Comparison of ENCODE assay signal across 8 cellular contexts in the genomic region with DNA sequence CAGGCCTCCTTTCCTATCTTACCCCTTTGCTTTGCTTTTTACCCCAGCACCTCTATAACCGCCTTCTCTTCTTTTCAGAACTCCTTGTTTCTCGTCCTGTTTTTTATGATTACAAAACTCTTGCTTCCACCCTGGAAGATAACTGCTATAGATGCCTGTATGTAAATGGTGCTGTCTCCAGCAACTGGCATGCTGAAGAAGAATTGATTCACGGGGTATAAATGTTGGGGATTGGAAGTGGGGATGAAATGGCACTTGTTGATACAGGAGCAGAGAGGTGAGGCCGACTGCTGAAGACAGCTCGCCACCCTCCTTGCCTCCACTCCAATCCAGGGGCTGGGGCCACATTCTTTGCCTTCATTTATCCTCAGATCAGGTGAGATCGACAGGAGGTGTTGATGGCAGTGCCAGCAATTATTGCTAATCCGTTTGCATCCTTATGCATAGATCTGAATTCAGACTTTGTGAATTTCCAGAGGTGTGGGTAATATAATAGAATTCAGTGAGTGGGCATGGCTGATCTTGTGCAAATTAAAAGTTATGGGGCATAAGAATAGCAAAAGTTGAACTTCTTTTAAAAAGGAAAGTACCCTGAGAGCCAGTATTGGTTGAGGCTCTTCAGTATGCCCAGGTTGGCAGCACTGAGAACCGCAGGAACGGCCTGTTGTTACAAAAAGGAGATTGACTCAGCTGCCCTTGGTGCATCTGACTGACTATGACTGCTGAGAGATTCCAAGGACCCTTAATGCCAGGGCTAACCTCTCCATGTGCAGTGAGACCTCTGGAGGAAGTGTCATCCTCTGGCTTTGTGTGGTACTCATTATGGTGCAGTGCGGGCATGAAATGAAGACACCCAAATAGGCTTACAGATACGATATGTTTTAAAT. TPM values are rescaled to one million over a fixed set of nuclear protein-coding genes. Genes with fewer than 3 reads are reported as not detected.
DNase-seq lines count a peak whose midpoint lies in the region; ATAC-seq, FAIRE-seq and TF ChIP-seq lines count a peak whose summit lies in the region.

No MANE protein-coding gene starts in this region.

- H3K36me3 ChIP-seq in GM12878 (ENCODE audit: control insufficient read depth in 2 of 2, insufficient read depth in 2 of 2, low read length in 1 of 2) (no peaks in the 10 kb centered on the region; a peak in 2 of 4 replicates), kidney epithelial cell (ENCODE audit: control insufficient read depth, insufficient read depth, low read length) (peaks cover 5% of the 10 kb centered on the region)

- TF ChIP-seq RAD21 in GM12878 (IDR thresholded peaks at IDR 0.05; ENCODE audit: insufficient read depth, low read depth, low read length): no peak

- H3K4me1 ChIP-seq in GM12878 (ENCODE audit: control insufficient read depth, insufficient read depth, low read length): peaks cover 30% of the 10 kb centered on the region

- DNase-seq in GM12878 (ENCODE audit: low read depth, low spot score) (no peak), kidney epithelial cell (ENCODE audit: low read depth) (no peak)
- DNase-seq in stimulated activated naive CD8-positive, alpha-beta T cell treated with anti-CD3 and anti-CD28 coated beads, Interleukin-15, Interleukin-2, amounts not matched to agents 100 U/mL and 50 U/mL, for 24 hours: peak; percentile 59

- RAD21 ChIA-PET in GM12878 (lab: Charles Lee; ENCODE audit: unreplicated experiment): interaction anchor here (1.5 to 15.3 kb wide), 2 partner anchors 10 to 69 kb away, joined by 3 to 282 read pairs; a partner anchor contains a TSS

- SMC1A ChIA-PET in GM12878 (lab: Charles Lee; ENCODE audit: uncharacterized antibody, unreplicated experiment): interaction anchor here (0.8 to 1.8 kb wide), 2 partner anchors 11 to 48 kb away, joined by 3 to 4 read pairs; no protein-coding TSS in a partner anchor

- in situ Hi-C loops in GM12878 (cut with MboI): loop anchor here (10.0 kb wide), 1 partner anchor 563 kb away; no protein-coding TSS in a partner anchor

- no peak overlapping the region for H2AFZ ChIP-seq in GM12878 (ENCODE audit: control insufficient read depth, low read depth, low read length)

- ATAC-seq in GM12878: peak; percentile 2
- ATAC-seq in stimulated activated naive CD8-positive, alpha-beta T cell treated with anti-CD3 and anti-CD28 coated beads, Interleukin-15, Interleukin-2, amounts not matched to agents 100 U/mL and 50 U/mL, for 24 hours: peak; percentile 16
- no peak for ATAC-seq in GM18868 (IDR thresholded peaks at IDR 0.05; ENCODE audit: unreplicated experiment)
- no peak for ATAC-seq in HG02870 (IDR thresholded peaks at IDR 0.05; ENCODE audit: unreplicated experiment)
- no peak for ATAC-seq in GM21381 (IDR thresholded peaks at IDR 0.05; ENCODE audit: unreplicated experiment)

- intact Hi-C loops in GM12878 (cut with micrococcal nuclease; ENCODE audit: unreplicated experiment): loop anchor here (2.0 kb wide), 1 partner anchor 13 kb away; no protein-coding TSS in a partner anchor

- H3K4me3 ChIP-seq in GM12878 (peak overlapping the region; percentile 95), kidney epithelial cell (ENCODE audit: low read depth, low read length) (peak overlapping the region; percentile 94)

- H3K27me3 ChIP-seq in GM12878 (replicated peaks in 1 of 2; ENCODE audit: control insufficient read depth in 2 of 2, insufficient read depth in 2 of 2, low read length in 1 of 2): no peaks in the 10 kb centered on the region
- no peaks in the 10 kb centered on the region for H3K27me3 ChIP-seq in kidney epithelial cell (ENCODE audit: control insufficient read depth, insufficient read depth, low read length)

- 1% methylated on average over 11 of the region's 11 CpGs for WGBS in GM12878 (ENCODE audit: insufficient coverage, insufficient replicate concordance, low lambda C conversion rate, missing lambda C conversion rate)

- H3K79me2 ChIP-seq in GM12878 (ENCODE audit: control insufficient read depth, insufficient read depth, low read length): peaks cover 100% of the 10 kb centered on the region

- no peaks in the 10 kb centered on the region for H3K9me3 ChIP-seq in GM12878 (replicated peaks; ENCODE audit: control insufficient read depth, insufficient read depth, low read length)

- TF ChIP-seq POLR2A in GM10847 (IDR thresholded peaks at IDR 0.05; ENCODE audit: extremely low read depth, insufficient read length) (peak; percentile 6), GM12878 (IDR thresholded peaks at IDR 0.05; ENCODE audit: low read depth, low read length) (peak; percentile 71)

- peak overlapping the region; percentile 100 for H3K27ac ChIP-seq in GM12878 (ENCODE audit: control insufficient read depth, insufficient read depth)

- no peak for FAIRE-seq in GM12878 (lab: Jason Lieb, UNC)

- POLR2A ChIA-PET in GM12878 (lab: Charles Lee): interaction anchor here (2.5 kb wide), 1 partner anchor 11 kb away, joined by 9 read pairs; no protein-coding TSS in a partner anchor

- peak overlapping the region; percentile 58 for H3K9ac ChIP-seq in GM12878 (ENCODE audit: control insufficient read depth, insufficient read depth, low read length)

- BruUV-seq in GM12878 (replicated peaks; lab: Mats Ljungman, UMichigan): no TSS peak

- CTCF ChIA-PET in GM12878 (lab: Yijun Ruan, JAX): no interaction called here

- TF ChIP-seq CTCF in GM12878 (IDR thresholded peaks at IDR 0.05 in 2 of 3, conservative IDR thresholded peaks at IDR 0.05 in 1 of 3; ENCODE audit: control insufficient read depth in 2 of 3, extremely low read depth in 1 of 3, insufficient read depth in 1 of 3, low read depth in 3 of 3, low read length in 3 of 3): 0 out of 6 replicates have a peak, but pooled peaks of 1 of the 3 experiments have one; percentile 3
- no peak for TF ChIP-seq CTCF in kidney epithelial cell (IDR thresholded peaks at IDR 0.05; ENCODE audit: insufficient read depth, low read length, poor library complexity, severe bottlenecking)

- H3K4me2 ChIP-seq in GM12878 (ENCODE audit: control insufficient read depth, insufficient read depth): peak overlapping the region; percentile 100

- H4K20me1 ChIP-seq in GM12878 (ENCODE audit: control insufficient read depth, insufficient read depth): peaks cover 18% of the 10 kb centered on the region

- TF ChIP-seq EP300 in GM12878 (IDR thresholded peaks at IDR 0.05; ENCODE audit: borderline replicate concordance in 1 of 2, control insufficient read depth in 1 of 2, low read depth in 2 of 2, low read length in 2 of 2): no peak

RNA-seq across cellular contexts. Expression of a gene that starts 5.3 kb away (rescaled TPM):
- polyA plus RNA-seq in PFSK-1 (2012; ENCODE audit: insufficient read length, low read depth): 67.8 TPM
- 259 and 262 TPM in 2 replicates for total RNA-seq in GM12878 (2013; cell fraction: nucleolus; rRNA removed)
- total RNA-seq in GM12878 (2014; rRNA removed): 13.6 and 14.0 TPM in 2 replicates
- total RNA-seq in GM12878 (2014; rRNA removed; fragmentation: Illumina TruSeq; extraction: Trizol): 40.5 and 44.2 TPM in 2 replicates
- total RNA-seq in GM12878 (2021): 174 and 225 TPM in 2 replicates
- polyA plus RNA-seq in GM12878 (2011; ENCODE audit: low read depth): 275 TPM
- 151 and 247 TPM in 2 replicates for polyA plus RNA-seq in GM12878 (2011; rRNA removed)
- 64.2 and 104 TPM in 2 replicates for polyA plus RNA-seq in GM12878 (2011; cell fraction: cytosol; rRNA removed)
- polyA plus RNA-seq in GM12878 (2011; cell fraction: nucleus; rRNA removed): 342 and 617 TPM in 2 replicates
- 284 and 343 TPM in 2 replicates for polyA plus RNA-seq in GM12878 (2012)
- 167 and 254 TPM in 2 replicates for polyA plus RNA-seq in GM12878 (2014; fragmentation: Illumina TruSeq; extraction: Trizol)
- polyA plus RNA-seq in GM12878 (2014; fragmentation: Nextera tagmentation; extraction: Ambion mirVana): 10 to 100 TPM; 24.3 to 98.2 TPM
- 314 and 328 TPM in 2 replicates for polyA plus RNA-seq in GM12878 (2014; rRNA removed)
- polyA plus RNA-seq in GM12878 (2016; fragmentation: Nextera tagmentation; extraction: Ambion mirVana): 10 to 100 TPM; 27.7 to 28.3 TPM
- 72.0 and 79.5 TPM in 2 replicates for polyA minus RNA-seq in GM12878 (2011; rRNA and poly(A)+ RNA removed)
- 13.8 and 14.9 TPM in 2 replicates for polyA minus RNA-seq in GM12878 (2011; cell fraction: cytosol; rRNA and poly(A)+ RNA removed)
- polyA minus RNA-seq in GM12878 (2011; cell fraction: nucleus; rRNA and poly(A)+ RNA removed): 125 and 169 TPM in 2 replicates
- 28.7 and 39.8 TPM in 2 replicates for total RNA-seq in kidney epithelial cell

RNA-seq across cellular contexts. Expression of a gene that starts 41.5 kb away (rescaled TPM):
- 62.0 TPM for polyA plus RNA-seq in PFSK-1 (2012; ENCODE audit: insufficient read length, low read depth)
- total RNA-seq in GM12878 (2013; cell fraction: nucleolus; rRNA removed): 52.5 and 60.5 TPM in 2 replicates
- total RNA-seq in GM12878 (2014; rRNA removed) (40.9 and 47.5 TPM in 2 replicates), GM12878 (2014; rRNA removed; fragmentation: Illumina TruSeq; extraction: Trizol) (12.2 and 14.3 TPM in 2 replicates), GM12878 (2021) (65.1 and 69.4 TPM in 2 replicates), kidney epithelial cell (39.0 and 47.2 TPM in 2 replicates)
- 8.2 TPM for polyA plus RNA-seq in GM12878 (2011; ENCODE audit: low read depth)
- polyA plus RNA-seq in GM12878 (2011; rRNA removed) (8.0 and 18.4 TPM in 2 replicates), GM12878 (2014; fragmentation: Illumina TruSeq; extraction: Trizol) (6.6 and 14.0 TPM in 2 replicates), GM12878 (2014; fragmentation: Nextera tagmentation; extraction: Ambion mirVana) (1 to 10 TPM; 8.3 TPM), GM12878 (2014; rRNA removed) (53.8 and 55.9 TPM in 2 replicates), GM12878 (2016; fragmentation: Nextera tagmentation; extraction: Ambion mirVana) (10 to 100 TPM; 37.7 to 42.4 TPM)
- polyA plus RNA-seq in GM12878 (2011; cell fraction: cytosol; rRNA removed): 28.1 and 42.6 TPM in 2 replicates
- polyA plus RNA-seq in GM12878 (2011; cell fraction: nucleus; rRNA removed): 58.9 and 140 TPM in 2 replicates
- 14.9 and 21.0 TPM in 2 replicates for polyA plus RNA-seq in GM12878 (2012)
- polyA minus RNA-seq in GM12878 (2011; rRNA and poly(A)+ RNA removed): 26.0 and 32.5 TPM in 2 replicates
- 21.4 and 21.8 TPM in 2 replicates for polyA minus RNA-seq in GM12878 (2011; cell fraction: cytosol; rRNA and poly(A)+ RNA removed)
- polyA minus RNA-seq in GM12878 (2011; cell fraction: nucleus; rRNA and poly(A)+ RNA removed): 33.6 and 61.0 TPM in 2 replicates

RNA-seq across cellular contexts. Expression of a gene that starts 45.5 kb away (rescaled TPM):
- 0.99 TPM for polyA plus RNA-seq in PFSK-1 (2012; ENCODE audit: insufficient read length, low read depth)
- 23.1 and 23.7 TPM in 2 replicates for total RNA-seq in GM12878 (2013; cell fraction: nucleolus; rRNA removed)
- total RNA-seq in GM12878 (2014; rRNA removed): 19.4 and 22.8 TPM in 2 replicates
- total RNA-seq in GM12878 (2014; rRNA removed; fragmentation: Illumina TruSeq; extraction: Trizol): 10.8 and 13.1 TPM in 2 replicates
- total RNA-seq in GM12878 (2021): 28.6 and 29.1 TPM in 2 replicates
- polyA plus RNA-seq in GM12878 (2011; ENCODE audit: low read depth): 10.7 TPM
- 9.2 and 15.4 TPM in 2 replicates for polyA plus RNA-seq in GM12878 (2011; rRNA removed)
- polyA plus RNA-seq in GM12878 (2011; cell fraction: cytosol; rRNA removed): 20.7 and 25.7 TPM in 2 replicates
- polyA plus RNA-seq in GM12878 (2011; cell fraction: nucleus; rRNA removed): 46.7 and 57.3 TPM in 2 replicates
- polyA plus RNA-seq in GM12878 (2012): 17.8 and 25.4 TPM in 2 replicates
- 15.5 and 17.8 TPM in 2 replicates for polyA plus RNA-seq in GM12878 (2014; fragmentation: Illumina TruSeq; extraction: Trizol)
- 1 to 10 TPM; 4.1 to 9.7 TPM for polyA plus RNA-seq in GM12878 (2014; fragmentation: Nextera tagmentation; extraction: Ambion mirVana)
- 33.7 and 35.5 TPM in 2 replicates for polyA plus RNA-seq in GM12878 (2014; rRNA removed)
- polyA plus RNA-seq in GM12878 (2016; fragmentation: Nextera tagmentation; extraction: Ambion mirVana): 10 to 100 TPM; 31.0 to 35.2 TPM
- 3.9 and 9.1 TPM in 2 replicates for polyA minus RNA-seq in GM12878 (2011; rRNA and poly(A)+ RNA removed)
- polyA minus RNA-seq in GM12878 (2011; cell fraction: cytosol; rRNA and poly(A)+ RNA removed): 1.9 and 4.7 TPM in 2 replicates
- 6.6 and 8.6 TPM in 2 replicates for polyA minus RNA-seq in GM12878 (2011; cell fraction: nucleus; rRNA and poly(A)+ RNA removed)
- total RNA-seq in kidney epithelial cell: 0.29 and 0.82 TPM in 2 replicates

Comparison
In these comparisons a context has a peak if more than half of its experiments do, and no peak if none do; other contexts are left out.
1. ATAC-seq: peak in GM12878 (single experiment) and stimulated activated naive CD8-positive, alpha-beta T cell treated with anti-CD3 and anti-CD28 coated beads, Interleukin-15, Interleukin-2, amounts not matched to agents 100 U/mL and 50 U/mL, for 24 hours (single experiment); none in GM18868 (single experiment), HG02870 (single experiment) and GM21381 (single experiment).